ENCODE assay signal across 21 cellular contexts in genomic region chr3:17013571-17013970, GRCh38.
DNase-seq lines count a peak whose midpoint lies in the region; ATAC-seq and TF ChIP-seq lines count a peak whose summit lies in the region.
"Had no signal": no experiment of that assay in that cellular context is flagged by ENCODE, and none has a peak within 500 bp of the region (broad histone marks: within the 10 kb centered on the region; RNA-seq: fewer than 3 reads in every experiment).

No MANE protein-coding gene starts in this region.

- TF ChIP-seq POLR2A in gastrocnemius medialis (IDR thresholded peaks at IDR 0.05): no peak

- intact Hi-C loops in activated CD4-positive, alpha-beta T cell treated with anti-CD3 and anti-CD28 coated beads for 36 hours (cut with DNase I, micrococcal nuclease): no loop called here
- intact Hi-C loops in gastrocnemius medialis (cut with DNase I; ENCODE audit: low total_unique reads): no loop called here

- no peak overlapping the region for H3K4me3 ChIP-seq in gastrocnemius medialis
- H3K4me3 ChIP-seq: tibial artery had no signal

- no peaks in the 10 kb centered on the region for H3K27me3 ChIP-seq in gastrocnemius medialis
- H3K27me3 ChIP-seq: tibial artery had no signal

- H3K36me3 ChIP-seq in gastrocnemius medialis: peaks cover 0 to 14% of the 10 kb centered on the region in 2 donors

- no peaks in the 10 kb centered on the region for H3K9me3 Mint-ChIP-seq in activated CD4-positive, alpha-beta T cell treated with anti-CD3 and anti-CD28 coated beads for 36 hours (ENCODE audit: low read depth)
- H3K9me3 Mint-ChIP-seq in glutamatergic neuron (ENCODE audit: unreplicated experiment): no peaks in the 10 kb centered on the region
- H3K9me3 Mint-ChIP-seq: naive B cell had no signal

- peaks cover 4% of the 10 kb centered on the region for H3K4me1 Mint-ChIP-seq in activated CD4-positive, alpha-beta T cell treated with anti-CD3 and anti-CD28 coated beads for 36 hours
- H3K4me1 Mint-ChIP-seq in glutamatergic neuron (ENCODE audit: low read depth, unreplicated experiment): peaks cover 18% of the 10 kb centered on the region

- CTCF ChIA-PET in activated CD4-positive, alpha-beta T cell treated with anti-CD3 and anti-CD28 coated beads for 36 hours (lab: Charles Lee): interaction anchor here (0.6 kb wide), 1 partner anchor 248 kb away, joined by 3 read pairs; no protein-coding TSS in a partner anchor

- peak; percentile 26 for ATAC-seq in activated CD4-positive, alpha-beta T cell treated with anti-CD3 and anti-CD28 coated beads for 36 hours
- ATAC-seq in GM19455 (IDR thresholded peaks at IDR 0.05; ENCODE audit: unreplicated experiment): peak; percentile 63
- ATAC-seq in HG03565 (IDR thresholded peaks at IDR 0.05; ENCODE audit: unreplicated experiment): peak; percentile 66
- no peak for ATAC-seq in gastrocnemius medialis
- no peak for ATAC-seq in HG03025 (IDR thresholded peaks at IDR 0.05; ENCODE audit: low FRiP score, unreplicated experiment)
- ATAC-seq: sciatic nerve, SK-N-SH treated with all-trans-retinoic acid at 6 μM for 48 hours had no signal

- H3K4me1 ChIP-seq in gastrocnemius medialis: peaks cover 47 to 52% of the 10 kb centered on the region in 2 donors
- H3K4me1 ChIP-seq: tibial artery had no signal

- peak overlapping the region; percentile 14 to 50 (median 26) for H3K27ac ChIP-seq in gastrocnemius medialis
- H3K27ac ChIP-seq: 22Rv1, KMS-11, tibial artery had no signal

- H3K36me3 Mint-ChIP-seq in activated CD4-positive, alpha-beta T cell treated with anti-CD3 and anti-CD28 coated beads for 36 hours (ENCODE audit: low read depth): peaks cover 36% of the 10 kb centered on the region
- H3K36me3 Mint-ChIP-seq in glutamatergic neuron (ENCODE audit: unreplicated experiment): peaks cover 6% of the 10 kb centered on the region

- no peaks in the 10 kb centered on the region for H3K9me3 ChIP-seq in gastrocnemius medialis
- H3K9me3 ChIP-seq: tibial artery had no signal

- in situ Hi-C loops in gastrocnemius medialis (cut with MboI; ENCODE audit: low sequenced_read_pairs in 4 of 4): no loop called here

- no peak overlapping the region for H3K27ac Mint-ChIP-seq in activated CD4-positive, alpha-beta T cell treated with anti-CD3 and anti-CD28 coated beads for 36 hours
- no peak overlapping the region for H3K27ac Mint-ChIP-seq in glutamatergic neuron (ENCODE audit: unreplicated experiment)
- H3K27ac Mint-ChIP-seq: B cell had no signal

- DNase-seq in activated CD4-positive, alpha-beta T cell treated with anti-CD3 and anti-CD28 coated beads for 36 hours: no peak
- no peak for DNase-seq in activated CD4-positive, alpha-beta T cell treated with anti-CD3 and anti-CD28 coated beads for 1 hour
- DNase-seq in gastrocnemius medialis (no peak), glutamatergic neuron (no peak), NCI-H1092 treated with DMSO at 0.1 percent for 48 hours (lab: John Stamatoyannopoulos, UW) (no peak)
- DNase-seq: activated effector memory CD4-positive, alpha-beta T cell treated with anti-CD3 and anti-CD28 coated beads, Interleukin-2, amount 50 U/mL, for 16 hours; amniotic stem cell; GOT3; naive B cell; NCI-H446 treated with DMSO at 0.1 percent for 48 hours; stimulated activated naive CD4-positive, alpha-beta T cell; T-helper 9 cell; tibial artery had no signal

- TF ChIP-seq CTCF in gastrocnemius medialis (IDR thresholded peaks at IDR 0.05 in 4 of 5, conservative IDR thresholded peaks at IDR 0.05 in 1 of 5) (no peak), glutamatergic neuron (IDR thresholded peaks at IDR 0.05; ENCODE audit: partially characterized antibody, unreplicated experiment) (no peak)

- POLR2A ChIA-PET in activated CD4-positive, alpha-beta T cell treated with anti-CD3 and anti-CD28 coated beads for 36 hours (lab: Charles Lee): no interaction called here

- no peaks in the 10 kb centered on the region for H3K27me3 Mint-ChIP-seq in activated CD4-positive, alpha-beta T cell treated with anti-CD3 and anti-CD28 coated beads for 36 hours
- no peaks in the 10 kb centered on the region for H3K27me3 Mint-ChIP-seq in glutamatergic neuron (ENCODE audit: unreplicated experiment)
- H3K27me3 Mint-ChIP-seq: B cell, naive B cell had no signal

- no peak overlapping the region for H3K4me3 Mint-ChIP-seq in activated CD4-positive, alpha-beta T cell treated with anti-CD3 and anti-CD28 coated beads for 36 hours
- H3K4me3 Mint-ChIP-seq in glutamatergic neuron (ENCODE audit: unreplicated experiment): no peak overlapping the region
- H3K4me3 Mint-ChIP-seq: B cell, naive B cell had no signal

Comparison
In these comparisons a context has a peak if more than half of its experiments do, and no peak if none do; other contexts are left out.
1. ATAC-seq: peak in activated CD4-positive, alpha-beta T cell treated with anti-CD3 and anti-CD28 coated beads for 36 hours (single experiment), GM19455 (single experiment) and HG03565 (single experiment); none in gastrocnemius medialis (0 of 2) and HG03025 (single experiment).